ENCODE assay signal across 17 cellular contexts in genomic region chr2:199258291-199258690, GRCh38.
A peak's percentile ranks its signal among the peaks of the same experiment; 100 is the strongest.
DNase-seq lines count a peak whose midpoint lies in the region; ATAC-seq, FAIRE-seq and TF ChIP-seq lines count a peak whose summit lies in the region.
"Had no signal": no experiment of that assay in that cellular context is flagged by ENCODE, and none has a peak within 500 bp of the region (broad histone marks: within the 10 kb centered on the region; RNA-seq: fewer than 3 reads in every experiment).

No MANE protein-coding gene starts in this region.

- ATAC-seq in HG03196 (IDR thresholded peaks at IDR 0.05; ENCODE audit: unreplicated experiment) (no peak), left colon (no peak), GM21390 (IDR thresholded peaks at IDR 0.05; ENCODE audit: unreplicated experiment) (no peak)

- H3K36me3 ChIP-seq in OCI-LY1 (ENCODE audit: insufficient read depth, low read length) = no peaks in the 10 kb centered on the region
- no peaks in the 10 kb centered on the region for H3K36me3 ChIP-seq in kidney (ENCODE audit: control insufficient read depth in 1 of 2, insufficient read depth in 2 of 2, low read length in 2 of 2)
- H3K36me3 ChIP-seq: esophagus muscularis mucosa had no signal

- no peaks in the 10 kb centered on the region for H3K79me2 ChIP-seq in OCI-LY1 (ENCODE audit: insufficient read depth, low read length)

- no peak overlapping the region for H3K4me2 ChIP-seq in OCI-LY1 (ENCODE audit: low read length)

- H3K4me1 ChIP-seq in OCI-LY1 (ENCODE audit: insufficient read depth, low read length, severe bottlenecking) (peaks cover 19% of the 10 kb centered on the region), kidney (ENCODE audit: control insufficient read depth in 1 of 2, insufficient read depth in 1 of 2, low read depth in 1 of 2, low read length in 2 of 2) (no peaks in the 10 kb centered on the region)
- H3K4me1 ChIP-seq: esophagus muscularis mucosa had no signal

- FAIRE-seq in kidney (lab: Jason Lieb, UNC) = no peak
- FAIRE-seq: islet of Langerhans, TTC549 had no signal

- H3F3A ChIP-seq in OCI-LY1 (ENCODE audit: insufficient read depth, low read length) = no peaks in the 10 kb centered on the region

- no peaks in the 10 kb centered on the region for H3K9me3 ChIP-seq in OCI-LY1 (ENCODE audit: low read length)
- H3K9me3 ChIP-seq in kidney (ENCODE audit: control insufficient read depth in 1 of 2, low read length in 2 of 2) = peaks cover 2 to 7% of the 10 kb centered on the region in 2 donors

- DNase-seq in ACHN (peak; percentile 18), choroid plexus epithelial cell (ENCODE audit: low read depth) (no peak), left colon (no peak), kidney (no peak)
- DNase-seq: activated naive CD4-positive, alpha-beta T cell treated with Interleukin-2 at 50 U/mL for 16 hours; C1 segment of cervical spinal cord; cerebellar nuclear complex; SHP77; stimulated activated CD4-positive, alpha-beta T cell treated with anti-CD3 and anti-CD28 coated beads, Interleukin-4, amount 100 ng/mL, for 24 hours; stimulated activated naive CD4-positive, alpha-beta T cell treated with Interleukin-2 at 50 U/mL for 16 hours had no signal

- H3K27me3 ChIP-seq in OCI-LY1 (ENCODE audit: insufficient read depth, low read length) = no peaks in the 10 kb centered on the region
- H3K27me3 ChIP-seq: esophagus muscularis mucosa had no signal

- H3K27ac ChIP-seq in OCI-LY1 (ENCODE audit: low read depth, low read length, poor library complexity, severe bottlenecking) (peak overlapping the region; percentile 21), kidney (ENCODE audit: low read depth in 2 of 2, low read length in 2 of 2) (no peak overlapping the region)
- H3K27ac ChIP-seq: esophagus muscularis mucosa had no signal

- intact Hi-C loops in left colon (cut with DNase I, micrococcal nuclease) = no loop called here
- intact Hi-C loops in kidney (cut with DNase I) = no loop called here

- H3K4me3 ChIP-seq in OCI-LY1 (ENCODE audit: low read depth, low read length, poor library complexity, severe bottlenecking) (no peak overlapping the region), choroid plexus epithelial cell (ENCODE audit: low read depth, low read length) (no peak overlapping the region), kidney (ENCODE audit: low read length in 2 of 2) (no peak overlapping the region)
- H3K4me3 ChIP-seq: esophagus muscularis mucosa had no signal

- H2AFZ ChIP-seq in OCI-LY1 (ENCODE audit: low read length) = no peak overlapping the region

- H3K9ac ChIP-seq in OCI-LY1 (ENCODE audit: low read length) (no peak overlapping the region), kidney (ENCODE audit: low read length in 2 of 2) (no peak overlapping the region)

- no peaks in the 10 kb centered on the region for H3K9me2 ChIP-seq in OCI-LY1 (ENCODE audit: low read depth, low read length)

- peak; percentile 31; the same call in 1 of the 3 replicates for TF ChIP-seq CTCF in GM12872 (IDR thresholded peaks at IDR 0.05; ENCODE audit: insufficient read depth, low read depth, low read length)
- TF ChIP-seq CTCF in OCI-LY1 (IDR thresholded peaks at IDR 0.05; ENCODE audit: low read length) = peak; percentile 81
- TF ChIP-seq CTCF in choroid plexus epithelial cell (conservative IDR thresholded peaks at IDR 0.05; ENCODE audit: low read depth, low read length) = peak; percentile 31
- no peak for TF ChIP-seq CTCF in kidney (IDR thresholded peaks at IDR 0.05; ENCODE audit: borderline replicate concordance, extremely low read depth, insufficient read depth)

- in situ Hi-C loops in ACHN (cut with HindIII; ENCODE audit: low pct_ligation_motif_present, low pct_unique_long_range_greater_than_20kb, low sequenced_read_pairs) = no loop called here

- no peaks in the 10 kb centered on the region for H4K20me1 ChIP-seq in OCI-LY1 (ENCODE audit: insufficient read depth, low read length)
